Comparison of ENCODE assay signal across 27 cellular contexts in genomic region chr20:47791084-47791599, GRCh38. TPM values are rescaled to one million over a fixed set of nuclear protein-coding genes. Genes with fewer than 3 reads are reported as not detected.
DNase-seq lines count a peak whose midpoint lies in the region; ATAC-seq and TF ChIP-seq lines count a peak whose summit lies in the region.
"Had no signal": no experiment of that assay in that cellular context is flagged by ENCODE, and none has a peak within 500 bp of the region (broad histone marks: within the 10 kb centered on the region; RNA-seq: fewer than 3 reads in every experiment).

No MANE protein-coding gene starts in this region.

- H3K36me3 ChIP-seq in uterus (no peaks in the 10 kb centered on the region), MM.1S (replicated peaks; ENCODE audit: insufficient read depth, low read length) (no peaks in the 10 kb centered on the region)
- H3K36me3 ChIP-seq: BLaER1 treated with 17β-estradiol and CSF1 and Interleukin-3, amounts not matched to agents 10 nM and 100 nM; lower lobe of right lung; right atrium auricular region; SJSA1 had no signal

- H3K9me3 Mint-ChIP-seq in chondrocyte (ENCODE audit: low read depth) (no peaks in the 10 kb centered on the region), nephron progenitor cell (no peaks in the 10 kb centered on the region)
- H3K9me3 Mint-ChIP-seq: activated B cell treated with CpG ODN at 0.5 μM for 24 hours; activated naive CD4-positive, alpha-beta T cell treated with anti-CD3 and anti-CD28 coated beads for 36 hours; activated T-helper 1 cell treated with anti-CD3 and anti-CD28 coated beads, Interleukin-12 subunit alpha, Interleukin-12 subunit beta, Interleukin-2, Interleukin-4 antibody, amounts not matched to agents 30 ng/mL and 10 ng/mL and 1 ng/mL, durations not matched to agents 14 hours and 24 hours and 36 hours; neural crest cell; stimulated activated memory B cell treated with anti-CD40 and anti-IgM and Interleukin-4, amounts not matched to agents 10 μg/mL and 1 μg/mL and 100 μg/mL, for 72 hours had no signal

- H3K27me3 Mint-ChIP-seq in chondrocyte (ENCODE audit: low read depth) (peaks cover 2% of the 10 kb centered on the region), nephron progenitor cell (ENCODE audit: low read depth, poor library complexity) (peaks cover 16% of the 10 kb centered on the region)

- H4K20me1 ChIP-seq in MM.1S (ENCODE audit: insufficient read depth, low read length) = no peaks in the 10 kb centered on the region

- H3K9me3 ChIP-seq in uterus (no peaks in the 10 kb centered on the region), MM.1S (replicated peaks; ENCODE audit: insufficient read depth, low read length) (no peaks in the 10 kb centered on the region)
- H3K9me3 ChIP-seq: BLaER1 treated with 17β-estradiol and CSF1 and Interleukin-3, amounts not matched to agents 10 nM and 100 nM; lower lobe of right lung; right atrium auricular region; SJSA1 had no signal

- H3K9ac ChIP-seq in MM.1S (ENCODE audit: low read length) = no peak overlapping the region
- H3K9ac ChIP-seq: parathyroid adenoma had no signal

- H3K4me2 ChIP-seq in MM.1S (ENCODE audit: low read depth, low read length) = no peak overlapping the region

- no peak for TF ChIP-seq POLR2A in uterus (IDR thresholded peaks at IDR 0.05)

- H3K79me2 ChIP-seq in MM.1S (ENCODE audit: low read length) = no peaks in the 10 kb centered on the region
- H3K79me2 ChIP-seq: parathyroid adenoma had no signal

- peaks cover 48% of the 10 kb centered on the region for H3K4me1 Mint-ChIP-seq in chondrocyte (ENCODE audit: low read depth)
- peaks cover 75% of the 10 kb centered on the region for H3K4me1 Mint-ChIP-seq in nephron progenitor cell

- DNase-seq in RWPE1 (ENCODE audit: low spot score) (peak; percentile 53), chondrocyte (ENCODE audit: low spot score) (no peak), nephron progenitor cell (no peak), uterus (no peak), MM.1S (no peak)
- DNase-seq: activated B cell treated with CpG ODN at 0.5 μM for 24 hours; activated CD4-positive, alpha-beta T cell treated with anti-CD3 and anti-CD28 coated beads, Interleukin-2, amount 50 U/mL, for 48 hours; activated naive CD4-positive, alpha-beta T cell treated with anti-CD3 and anti-CD28 coated beads for 36 hours; amniotic stem cell; COR-L47; GDM1; islet precursor cell; NCI-H1092; NCI-H524; stimulated activated CD4-positive, alpha-beta T cell treated with anti-CD3 and anti-CD28 coated beads, Interleukin-12 subunit alpha, Interleukin-12 subunit beta, amount 100 ng/mL, for 4 hours; stimulated activated CD4-positive, alpha-beta T cell treated with anti-CD3 and anti-CD28 coated beads, Interleukin-4, amount 100 ng/mL, for 4 hours had no signal

- H3K27ac Mint-ChIP-seq in chondrocyte (ENCODE audit: unreplicated experiment) (peak overlapping the region; percentile 22), nephron progenitor cell (peak overlapping the region; percentile 79)
- H3K27ac Mint-ChIP-seq: activated B cell treated with CpG ODN at 0.5 μM for 24 hours; activated naive CD4-positive, alpha-beta T cell treated with anti-CD3 and anti-CD28 coated beads for 36 hours; activated T-helper 1 cell treated with anti-CD3 and anti-CD28 coated beads, Interleukin-12 subunit alpha, Interleukin-12 subunit beta, Interleukin-2, Interleukin-4 antibody, amounts not matched to agents 30 ng/mL and 10 ng/mL and 1 ng/mL, durations not matched to agents 14 hours and 24 hours and 36 hours; stimulated activated memory B cell treated with anti-CD40 and anti-IgM and Interleukin-4, amounts not matched to agents 10 μg/mL and 1 μg/mL and 100 μg/mL, for 72 hours had no signal

- H3K27ac ChIP-seq in RWPE1 (peak overlapping the region; percentile 98), uterus (peak overlapping the region; percentile 72 to 80), MM.1S (ENCODE audit: low read length) (no peak overlapping the region)
- H3K27ac ChIP-seq: lower lobe of right lung, parathyroid adenoma, SJSA1 had no signal

- H3K27me3 ChIP-seq in uterus (no peaks in the 10 kb centered on the region), MM.1S (replicated peaks; ENCODE audit: insufficient read depth, low read length) (no peaks in the 10 kb centered on the region)
- H3K27me3 ChIP-seq: right atrium auricular region had no signal

- H3K4me3 ChIP-seq in uterus (no peak overlapping the region), MM.1S (ENCODE audit: low read length) (no peak overlapping the region)
- H3K4me3 ChIP-seq: BLaER1 treated with 17β-estradiol and CSF1 and Interleukin-3, amounts not matched to agents 10 nM and 100 nM; coronary artery; lower lobe of right lung; right atrium auricular region; SJSA1 had no signal

- no peak for TF ChIP-seq CTCF in RWPE1 (conservative IDR thresholded peaks at IDR 0.05; ENCODE audit: low read depth)
- no peak for TF ChIP-seq CTCF in chondrocyte (IDR thresholded peaks at IDR 0.05)
- no peak for TF ChIP-seq CTCF in nephron progenitor cell (IDR thresholded peaks at IDR 0.05)
- TF ChIP-seq CTCF in uterus (IDR thresholded peaks at IDR 0.05) = no peak
- no peak for TF ChIP-seq CTCF in MM.1S (IDR thresholded peaks at IDR 0.05; ENCODE audit: low read length)

- intact Hi-C loops in uterus (cut with DNase I; ENCODE audit: low total_unique reads) = no loop called here

- POLR2A ChIA-PET in RWPE1 (lab: Yijun Ruan, JAX; ENCODE audit: low non-redundant PET) = no interaction called here

- peaks cover 0 to 4% of the 10 kb centered on the region in 2 donors for H3K4me1 ChIP-seq in uterus
- peaks cover 13% of the 10 kb centered on the region for H3K4me1 ChIP-seq in MM.1S (ENCODE audit: low read length)
- H3K4me1 ChIP-seq: parathyroid adenoma had no signal

- H3K36me3 Mint-ChIP-seq in chondrocyte (ENCODE audit: low read depth) (no peaks in the 10 kb centered on the region), nephron progenitor cell (ENCODE audit: low read depth) (no peaks in the 10 kb centered on the region)
- H3K36me3 Mint-ChIP-seq: stimulated activated memory B cell treated with anti-CD40 and anti-IgM and Interleukin-4, amounts not matched to agents 10 μg/mL and 1 μg/mL and 100 μg/mL, for 72 hours had no signal

- H2AFZ ChIP-seq in MM.1S (ENCODE audit: low read length) = no peak overlapping the region
- H2AFZ ChIP-seq: parathyroid adenoma had no signal

- H3K9me2 ChIP-seq in MM.1S (replicated peaks; ENCODE audit: insufficient read depth, low read length) = no peaks in the 10 kb centered on the region

- CTCF ChIA-PET in RWPE1 (lab: Yijun Ruan, JAX) = no interaction called here

- H3F3A ChIP-seq in MM.1S (ENCODE audit: insufficient read depth, low read length) = peaks cover 10% of the 10 kb centered on the region

- ATAC-seq in HG03460 (IDR thresholded peaks at IDR 0.05; ENCODE audit: unreplicated experiment) (no peak), GM21576 (IDR thresholded peaks at IDR 0.05; ENCODE audit: unreplicated experiment) (no peak)
- ATAC-seq: stimulated activated memory B cell treated with anti-CD40 and anti-IgM and Interleukin-4, amounts not matched to agents 10 μg/mL and 1 μg/mL and 100 μg/mL, for 72 hours had no signal

- H3K4me3 Mint-ChIP-seq in chondrocyte (ENCODE audit: unreplicated experiment) (no peak overlapping the region), nephron progenitor cell (no peak overlapping the region)
- H3K4me3 Mint-ChIP-seq: activated B cell treated with CpG ODN at 0.5 μM for 24 hours; activated naive CD4-positive, alpha-beta T cell treated with anti-CD3 and anti-CD28 coated beads for 36 hours; activated T-helper 1 cell treated with anti-CD3 and anti-CD28 coated beads, Interleukin-12 subunit alpha, Interleukin-12 subunit beta, Interleukin-2, Interleukin-4 antibody, amounts not matched to agents 30 ng/mL and 10 ng/mL and 1 ng/mL, durations not matched to agents 14 hours and 24 hours and 36 hours; stimulated activated memory B cell treated with anti-CD40 and anti-IgM and Interleukin-4, amounts not matched to agents 10 μg/mL and 1 μg/mL and 100 μg/mL, for 72 hours had no signal

RNA-seq across cellular contexts. Expression of gene SULF2, which starts 5.9 kb away (rescaled TPM):
- total RNA-seq in chondrocyte = 82.4 to 120 TPM (median 85.7 TPM) in 3 replicates
- total RNA-seq in uterus = 100 to 1,000 TPM in 2 of 4 donors, 10 to 100 TPM in 2; 95.9 to 558 (median 213) TPM
